8 cellular contexts compared by ENCODE assay signal in the genomic region with DNA sequence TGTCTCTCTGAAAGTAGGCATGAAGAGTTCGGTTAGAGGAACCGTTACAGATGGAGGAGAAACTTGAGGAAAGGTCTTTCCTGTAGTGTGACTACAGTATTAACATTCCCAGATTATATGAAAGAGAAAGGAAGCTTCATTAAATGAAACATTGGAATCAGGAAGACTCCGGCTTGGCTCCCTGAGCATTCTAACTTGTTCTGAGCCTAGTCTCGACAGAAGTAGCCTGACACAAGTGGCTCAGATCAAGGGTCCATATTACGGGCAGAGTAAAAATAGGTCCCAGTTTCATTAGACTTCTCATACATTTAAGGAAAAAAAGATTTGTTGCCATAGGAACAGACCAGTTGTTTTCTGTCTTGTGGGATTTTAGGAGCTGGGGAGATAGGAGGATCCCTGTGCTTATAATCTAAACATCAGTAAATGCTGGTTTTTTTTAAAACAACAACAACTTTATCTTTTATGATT. TPM values are rescaled to one million over a fixed set of nuclear protein-coding genes. Genes with fewer than 3 reads are reported as not detected.
A peak's percentile ranks its signal among the peaks of the same experiment; 100 is the strongest.
DNase-seq lines count a peak whose midpoint lies in the region; ATAC-seq and TF ChIP-seq lines count a peak whose summit lies in the region.

No MANE protein-coding gene starts in this region.

- H3K4me3 ChIP-seq in DOHH2 (ENCODE audit: low read length) (peak overlapping the region; percentile 74), Panc1 (ENCODE audit: low read depth in 2 of 2, low read length in 2 of 2) (no peak overlapping the region), esophagus muscularis mucosa (peak overlapping the region in 2 of 4 donors; percentile 1 to 5)

- BruUV-seq in Panc1 (replicated peaks; lab: Mats Ljungman, UMichigan), result no TSS peak

- TF ChIP-seq CTCF in DOHH2 (IDR thresholded peaks at IDR 0.05; ENCODE audit: low read depth, low read length, poor library complexity, severe bottlenecking), result no peak
- TF ChIP-seq CTCF in Panc1 (IDR thresholded peaks at IDR 0.05), result no peak
- no peak for TF ChIP-seq CTCF in esophagus muscularis mucosa (IDR thresholded peaks at IDR 0.05)

- intact Hi-C loops in Panc1 (cut with micrococcal nuclease; ENCODE audit: unreplicated experiment) (no loop called here), esophagus muscularis mucosa (cut with DNase I) (no loop called here), sciatic nerve (cut with DNase I) (no loop called here)

- no peak for TF ChIP-seq POLR2A in esophagus muscularis mucosa (IDR thresholded peaks at IDR 0.05; ENCODE audit: low read depth)

- peaks cover 59% of the 10 kb centered on the region for H3K36me3 ChIP-seq in DOHH2 (ENCODE audit: control insufficient read depth, low read length)
- no peaks in the 10 kb centered on the region for H3K36me3 ChIP-seq in Panc1 (ENCODE audit: control insufficient read depth, insufficient read depth, low read length)
- H3K36me3 ChIP-seq in esophagus muscularis mucosa, result no peaks in the 10 kb centered on the region

- TF ChIP-seq EP300 in esophagus muscularis mucosa (IDR thresholded peaks at IDR 0.05), result no peak

- no peak for ATAC-seq in Panc1
- ATAC-seq in sciatic nerve, result peak; percentile 3
- ATAC-seq in GM18868 (IDR thresholded peaks at IDR 0.05; ENCODE audit: unreplicated experiment), result no peak
- ATAC-seq in GM21825 (IDR thresholded peaks at IDR 0.05; ENCODE audit: unreplicated experiment), result no peak
- ATAC-seq in GM21423 (IDR thresholded peaks at IDR 0.05; ENCODE audit: unreplicated experiment), result no peak

- H3K79me2 ChIP-seq in DOHH2 (ENCODE audit: control insufficient read depth, low read length), result peaks cover 88% of the 10 kb centered on the region

- DNase-seq in Panc1 (ENCODE audit: low read depth, low spot score) (no peak), esophagus muscularis mucosa (ENCODE audit: extremely low spot score) (no peak), sciatic nerve (ENCODE audit: low spot score) (no peak), NCI-H345 treated with DMSO at 0.1 percent for 48 hours (lab: John Stamatoyannopoulos, UW; ENCODE audit: unreplicated experiment) (no peak)

- peaks cover 29% of the 10 kb centered on the region for H3F3A ChIP-seq in DOHH2 (ENCODE audit: control insufficient read depth, insufficient read depth)

- H3K9me3 ChIP-seq in DOHH2 (ENCODE audit: control insufficient read depth, insufficient read depth, low read length) (no peaks in the 10 kb centered on the region), Panc1 (ENCODE audit: control insufficient read depth, insufficient read depth, low read depth, low read length) (no peaks in the 10 kb centered on the region), esophagus muscularis mucosa (no peaks in the 10 kb centered on the region)

- peaks cover 91% of the 10 kb centered on the region for H3K4me1 ChIP-seq in DOHH2 (ENCODE audit: control insufficient read depth, low read length)
- peaks cover 52% of the 10 kb centered on the region for H3K4me1 ChIP-seq in Panc1 (ENCODE audit: control insufficient read depth, insufficient read depth, low read length)
- peaks cover 26 to 73% (median 53%) of the 10 kb centered on the region in 4 donors for H3K4me1 ChIP-seq in esophagus muscularis mucosa

- in situ Hi-C loops in Panc1 (cut with HindIII; ENCODE audit: low pct_unique_long_range_greater_than_20kb, low sequenced_read_pairs), result no loop called here

- CTCF ChIA-PET in Panc1 (lab: Charles Lee), result interaction anchor here (1.9 kb wide), 1 partner anchor 71 kb away, joined by 5 read pairs; no protein-coding TSS in a partner anchor

- H3K4me2 ChIP-seq in DOHH2 (ENCODE audit: low read length), result peak overlapping the region; percentile 93

- H3K27ac ChIP-seq in DOHH2 (ENCODE audit: low read depth, low read length), result peak overlapping the region; percentile 98
- H3K27ac ChIP-seq in Panc1 (ENCODE audit: low read length), result peak overlapping the region; percentile 73; the same call in 1 of the 2 replicates
- H3K27ac ChIP-seq in esophagus muscularis mucosa (replicated peaks in 1 of 4), result peak overlapping the region; percentile 60 to 78 (median 69)

- WGBS in esophagus muscularis mucosa, result 53% methylated on average over 5 of the region's 5 CpGs

- no peaks in the 10 kb centered on the region for H3K9me2 ChIP-seq in DOHH2 (replicated peaks; ENCODE audit: control insufficient read depth, low read length)

- H3K27me3 ChIP-seq in DOHH2 (ENCODE audit: control insufficient read depth, low read length) (no peaks in the 10 kb centered on the region), Panc1 (ENCODE audit: control insufficient read depth, insufficient read depth, low read length) (no peaks in the 10 kb centered on the region), esophagus muscularis mucosa (no peaks in the 10 kb centered on the region)

- no peaks in the 10 kb centered on the region; the same call in 1 of the 2 replicates for H4K20me1 ChIP-seq in DOHH2 (ENCODE audit: control insufficient read depth, insufficient read depth, low read depth, low read length)

- POLR2A ChIA-PET in Panc1 (lab: Charles Lee), result no interaction called here

RNA-seq across cellular contexts. Expression of a gene that starts 12.8 kb away (rescaled TPM):
- total RNA-seq in Panc1 (2021; ENCODE audit: unreplicated experiment) (21.5 TPM), esophagus muscularis mucosa (10 to 100 TPM; 20.7 to 39.3 (median 29.2) TPM), sciatic nerve (24.0 TPM)
- 17.5 TPM for polyA plus RNA-seq in Panc1 (2012; ENCODE audit: insufficient read length)
